8 cellular contexts compared by ENCODE assay signal in genomic region chr11:765025-765801, GRCh38. TPM values are rescaled to one million over a fixed set of nuclear protein-coding genes. Genes with fewer than 3 reads are reported as not detected.
DNase-seq lines count a peak whose midpoint lies in the region; ATAC-seq, FAIRE-seq and TF ChIP-seq lines count a peak whose summit lies in the region.

No MANE protein-coding gene starts in this region.

- intact Hi-C loops in left ventricle myocardium inferior (cut with micrococcal nuclease): no loop called here

- peaks cover 28% of the 10 kb centered on the region for H3K36me3 Mint-ChIP-seq in activated naive CD8-positive, alpha-beta T cell treated with anti-CD3 and anti-CD28 coated beads, Interleukin-2, amount 50 U/mL, for 24 hours (ENCODE audit: low read depth)

- H3K4me1 Mint-ChIP-seq in activated naive CD8-positive, alpha-beta T cell treated with anti-CD3 and anti-CD28 coated beads, Interleukin-2, amount 50 U/mL, for 24 hours: peaks cover 1% of the 10 kb centered on the region

- POLR2A ChIA-PET in HEK293 (lab: Yijun Ruan, JAX): interaction anchor here (0.7 to 1.9 kb wide), 3 partner anchors 10 to 44 kb away, joined by 3 to 5 read pairs (median 4); partner anchors contain the start of gene RPLP2

- H3K27me3 ChIP-seq in BE2C (no peaks in the 10 kb centered on the region), left ventricle myocardium inferior (ENCODE audit: low read depth) (no peaks in the 10 kb centered on the region), small intestine (ENCODE audit: control insufficient read depth in 2 of 2, insufficient read depth in 2 of 2, low read length in 2 of 2) (no peaks in the 10 kb centered on the region)

- no peaks in the 10 kb centered on the region for H3K27me3 Mint-ChIP-seq in activated naive CD8-positive, alpha-beta T cell treated with anti-CD3 and anti-CD28 coated beads, Interleukin-2, amount 50 U/mL, for 24 hours

- H3K27ac ChIP-seq in HEK293 (ENCODE audit: extremely low read depth, low read depth, low read length) (no peak overlapping the region), left ventricle myocardium inferior (replicated peaks) (no peak overlapping the region), small intestine (ENCODE audit: low read depth in 1 of 2, low read length in 1 of 2) (no peak overlapping the region)

- H3K9me3 ChIP-seq in BE2C: no peaks in the 10 kb centered on the region
- H3K9me3 ChIP-seq in HEK293 (ENCODE audit: control insufficient read depth, insufficient read depth, low read depth, low read length): no peaks in the 10 kb centered on the region
- no peaks in the 10 kb centered on the region for H3K9me3 ChIP-seq in left ventricle myocardium inferior (replicated peaks)
- no peaks in the 10 kb centered on the region for H3K9me3 ChIP-seq in small intestine (ENCODE audit: control insufficient read depth, low read depth)

- H3K4me3 ChIP-seq in BE2C (ENCODE audit: low read depth, low read length) (no peak overlapping the region), HEK293 (ENCODE audit: low read depth, low read length) (no peak overlapping the region), left ventricle myocardium inferior (no peak overlapping the region), small intestine (ENCODE audit: low read depth in 1 of 2, low read length in 2 of 2) (no peak overlapping the region)

- no peak overlapping the region for H3K4me3 Mint-ChIP-seq in activated naive CD8-positive, alpha-beta T cell treated with anti-CD3 and anti-CD28 coated beads, Interleukin-2, amount 50 U/mL, for 24 hours

- ATAC-seq in activated naive CD8-positive, alpha-beta T cell treated with anti-CD3 and anti-CD28 coated beads, Interleukin-2, amount 50 U/mL, for 24 hours: peak; percentile 38
- ATAC-seq in GM21447 (IDR thresholded peaks at IDR 0.05; ENCODE audit: unreplicated experiment) (no peak), HG03432 (IDR thresholded peaks at IDR 0.05; ENCODE audit: unreplicated experiment) (no peak)

- FAIRE-seq in small intestine (lab: Jason Lieb, UNC): no peak

- 67 to 77% (median 71%) methylated on average over 19 of the region's 19 CpGs for WGBS in small intestine, 3 donors

- no peak overlapping the region for H3K27ac Mint-ChIP-seq in activated naive CD8-positive, alpha-beta T cell treated with anti-CD3 and anti-CD28 coated beads, Interleukin-2, amount 50 U/mL, for 24 hours

- H3K9me3 Mint-ChIP-seq in activated naive CD8-positive, alpha-beta T cell treated with anti-CD3 and anti-CD28 coated beads, Interleukin-2, amount 50 U/mL, for 24 hours: no peaks in the 10 kb centered on the region

- DNase-seq in BE2C (peak; percentile 66), SKM-1 treated with dmso at 0.1 percent for 144 hours (lab: John Stamatoyannopoulos, UW; ENCODE audit: unreplicated experiment) (peak; percentile 17), left ventricle myocardium inferior (peak; percentile 51), small intestine (peak; percentile 54)
- peak; percentile 66 for DNase-seq in activated naive CD8-positive, alpha-beta T cell treated with anti-CD3 and anti-CD28 coated beads, Interleukin-2, amount 50 U/mL, for 24 hours

- H3K4me1 ChIP-seq in BE2C (no peaks in the 10 kb centered on the region), HEK293 (ENCODE audit: control insufficient read depth, insufficient read depth, low read length) (no peaks in the 10 kb centered on the region), left ventricle myocardium inferior (no peaks in the 10 kb centered on the region), small intestine (ENCODE audit: control insufficient read depth in 2 of 2, insufficient read depth in 1 of 2, low read depth in 1 of 2, low read length in 1 of 2) (no peaks in the 10 kb centered on the region)

- CTCF ChIA-PET in HEK293 (lab: Yijun Ruan, JAX): interaction anchor here (0.6 to 1.0 kb wide), 6 partner anchors 10 to 70 kb away, joined by 3 to 5 read pairs (median 3); partner anchors contain the start of genes DEAF1, GATD1 and TMEM80

- peak; percentile 54 for TF ChIP-seq CTCF in BE2C (IDR thresholded peaks at IDR 0.05; ENCODE audit: low read depth, low read length)
- TF ChIP-seq CTCF in HEK293 (tag by site-specific recombination; IDR thresholded peaks at IDR 0.05): peak; percentile 83
- peak; percentile 70 for TF ChIP-seq CTCF in left ventricle myocardium inferior (IDR thresholded peaks at IDR 0.05; ENCODE audit: borderline replicate concordance)

- H3K36me3 ChIP-seq in BE2C: peaks cover 38% of the 10 kb centered on the region
- H3K36me3 ChIP-seq in HEK293 (ENCODE audit: control insufficient read depth in 2 of 2, insufficient read depth in 1 of 2, low read length in 2 of 2): peaks cover 4 to 75% of the 10 kb centered on the region in 2 experiments; a peak in 2 of 3 replicates
- H3K36me3 ChIP-seq in left ventricle myocardium inferior: peaks cover 73% of the 10 kb centered on the region
- H3K36me3 ChIP-seq in small intestine (ENCODE audit: control insufficient read depth in 2 of 2, insufficient read depth in 2 of 2, low read length in 2 of 2): peaks cover 3 to 10% of the 10 kb centered on the region in 2 donors

TF ChIP-seq in HEK293, 187 proteins besides CTCF, POLR2A, EP300 and RAD21 (continues in another document):
- TF ChIP-seq ZIC2 (tag by site-specific recombination; IDR thresholded peaks at IDR 0.05): no peak
- TF ChIP-seq ZNF768 (tag by site-specific recombination; IDR thresholded peaks at IDR 0.05): no peak
- no peak for TF ChIP-seq OVOL3 (tag by site-specific recombination; IDR thresholded peaks at IDR 0.05)
- no peak for TF ChIP-seq ZNF174 (tag by site-specific recombination; IDR thresholded peaks at IDR 0.05)
- no peak for TF ChIP-seq ZNF311 (tag by site-specific recombination; IDR thresholded peaks at IDR 0.05; ENCODE audit: borderline replicate concordance)
- TF ChIP-seq ZNF621 (tag by site-specific recombination; IDR thresholded peaks at IDR 0.05): no peak
- TF ChIP-seq ZNF530 (tag by site-specific recombination; IDR thresholded peaks at IDR 0.05; ENCODE audit: low read depth): no peak
- no peak for TF ChIP-seq ZNF830 (tag by site-specific recombination; IDR thresholded peaks at IDR 0.05; ENCODE audit: low read depth)
- no peak; the same call in 1 of the 2 replicates for TF ChIP-seq KLF1 (tag by site-specific recombination; IDR thresholded peaks at IDR 0.05)
- no peak for TF ChIP-seq ZNF624 (tag by site-specific recombination; IDR thresholded peaks at IDR 0.05)
- TF ChIP-seq ZNF544 (tag by site-specific recombination; IDR thresholded peaks at IDR 0.05): no peak
- TF ChIP-seq HIC1 (tag by site-specific recombination; IDR thresholded peaks at IDR 0.05): peak; percentile 74
- TF ChIP-seq ZNF580 (tag by site-specific recombination; IDR thresholded peaks at IDR 0.05): no peak

RNA-seq across cellular contexts. Expression of gene GATD1, which starts 12.1 kb away (rescaled TPM):
- polyA plus RNA-seq in BE2C (2012; ENCODE audit: insufficient read depth, insufficient read length, low read depth): 71.4 TPM
- total RNA-seq in left ventricle myocardium inferior: 26.2 TPM
- polyA plus RNA-seq in small intestine: 10 to 100 TPM; 12.2 to 46.0 (median 13.6) TPM

RNA-seq across cellular contexts. Expression of gene TALDO1, which starts 17.9 kb away (rescaled TPM):
- 216 TPM for polyA plus RNA-seq in BE2C (2012; ENCODE audit: insufficient read depth, insufficient read length, low read depth)
- 101 TPM for total RNA-seq in left ventricle myocardium inferior
- 100 to 1,000 TPM; 163 to 188 (median 184) TPM for polyA plus RNA-seq in small intestine

RNA-seq across cellular contexts. Expression of gene CEND1, which starts 24.7 kb away (rescaled TPM):
- 70.4 TPM for polyA plus RNA-seq in BE2C (2012; ENCODE audit: insufficient read depth, insufficient read length, low read depth)
- not detected for total RNA-seq in left ventricle myocardium inferior
- 1 to 10 TPM in 1 of 3 donors, not detected in 2; 3.3 TPM for polyA plus RNA-seq in small intestine

RNA-seq across cellular contexts. Expression of gene SLC25A22, which starts 32.9 kb away (rescaled TPM):
- 63.7 TPM for polyA plus RNA-seq in BE2C (2012; ENCODE audit: insufficient read depth, insufficient read length, low read depth)
- total RNA-seq in left ventricle myocardium inferior: 3.9 TPM
- 10 to 100 TPM; 10.5 to 21.9 (median 10.5) TPM for polyA plus RNA-seq in small intestine

RNA-seq across cellular contexts. Expression of gene PIDD1, which starts 39.8 kb away (rescaled TPM):
- 11.7 TPM for polyA plus RNA-seq in BE2C (2012; ENCODE audit: insufficient read depth, insufficient read length, low read depth)
- total RNA-seq in left ventricle myocardium inferior: 7.1 TPM
- polyA plus RNA-seq in small intestine: 10 to 100 TPM; 20.7 to 47.0 (median 36.5) TPM
